Comparison of ENCODE assay signal across 20 cellular contexts in genomic region chr3:128336337-128337156, GRCh38.
DNase-seq lines count a peak whose midpoint lies in the region; ATAC-seq and TF ChIP-seq lines count a peak whose summit lies in the region.
"Had no signal": no experiment of that assay in that cellular context is flagged by ENCODE, and none has a peak within 500 bp of the region (broad histone marks: within the 10 kb centered on the region; RNA-seq: fewer than 3 reads in every experiment).

No MANE protein-coding gene starts in this region.

- no peak for ATAC-seq in central memory CD8-positive, alpha-beta T cell (replicated peaks; ENCODE audit: extremely low read depth, poor library complexity, severe bottlenecking)
- ATAC-seq in naive thymus-derived CD4-positive, alpha-beta T cell, result no peak
- ATAC-seq in left cardiac atrium, result no peak
- ATAC-seq: T-cell had no signal

- CTCF ChIA-PET in naive thymus-derived CD4-positive, alpha-beta T cell (lab: Charles Lee), result no interaction called here

- peaks cover 3% of the 10 kb centered on the region for H3K36me3 ChIP-seq in right atrium auricular region
- H3K36me3 ChIP-seq in naive thymus-derived CD4-positive, alpha-beta T cell (ENCODE audit: control insufficient read depth in 2 of 3, insufficient read depth in 3 of 3, low read length in 3 of 3), result peaks cover 0 to 16% (median 0%) of the 10 kb centered on the region in 3 experiments

- intact Hi-C loops in cardiac septum (cut with DNase I), result no loop called here
- intact Hi-C loops in naive thymus-derived CD4-positive, alpha-beta T cell (cut with micrococcal nuclease), result no loop called here
- intact Hi-C loops in left cardiac atrium (cut with DNase I), result no loop called here

- H3K27ac ChIP-seq in right atrium auricular region, result no peak overlapping the region
- H3K27ac ChIP-seq in naive thymus-derived CD4-positive, alpha-beta T cell (ENCODE audit: low read depth, low read length), result no peak overlapping the region
- H3K27ac ChIP-seq: stomach, tibial artery had no signal

- peaks cover 0 to 9% of the 10 kb centered on the region in 2 donors for H3K4me1 ChIP-seq in right atrium auricular region
- no peaks in the 10 kb centered on the region for H3K4me1 ChIP-seq in naive thymus-derived CD4-positive, alpha-beta T cell (ENCODE audit: control insufficient read depth in 2 of 2, insufficient read depth in 2 of 2, low read length in 2 of 2)

- H3K27ac Mint-ChIP-seq in central memory CD8-positive, alpha-beta T cell (ENCODE audit: low read depth), result peak overlapping the region; percentile 8
- peak overlapping the region; percentile 9 for H3K27ac Mint-ChIP-seq in nephron progenitor cell
- peak overlapping the region in 4 of 9 donors; percentile 5 to 72 (median 50) for H3K27ac Mint-ChIP-seq in naive thymus-derived CD4-positive, alpha-beta T cell
- H3K27ac Mint-ChIP-seq: activated naive CD4-positive, alpha-beta T cell treated with anti-CD3 and anti-CD28 coated beads, Interleukin-2, amount 10 ng/mL, durations not matched to agents 7 days and 5 days; activated T-helper 1 cell treated with anti-CD3 and anti-CD28 coated beads, Interleukin-12 subunit alpha, Interleukin-12 subunit beta, Interleukin-2, Interleukin-4 antibody, amounts not matched to agents 30 ng/mL and 10 ng/mL and 1 ng/mL, durations not matched to agents 14 hours and 24 hours and 36 hours; B cell; T-cell had no signal

- peaks cover 10% of the 10 kb centered on the region for H3K4me1 Mint-ChIP-seq in central memory CD8-positive, alpha-beta T cell
- peaks cover 65% of the 10 kb centered on the region for H3K4me1 Mint-ChIP-seq in nephron progenitor cell
- H3K4me1 Mint-ChIP-seq in naive thymus-derived CD4-positive, alpha-beta T cell, result peaks cover 0 to 27% (median 4%) of the 10 kb centered on the region in 7 donors
- H3K4me1 Mint-ChIP-seq: activated naive CD4-positive, alpha-beta T cell treated with anti-CD3 and anti-CD28 coated beads, Interleukin-2, amount 10 ng/mL, durations not matched to agents 7 days and 5 days; B cell had no signal

- no peaks in the 10 kb centered on the region for H3K9me3 Mint-ChIP-seq in central memory CD8-positive, alpha-beta T cell
- H3K9me3 Mint-ChIP-seq in nephron progenitor cell, result no peaks in the 10 kb centered on the region
- H3K9me3 Mint-ChIP-seq in naive thymus-derived CD4-positive, alpha-beta T cell, result no peaks in the 10 kb centered on the region
- H3K9me3 Mint-ChIP-seq: activated naive CD4-positive, alpha-beta T cell treated with anti-CD3 and anti-CD28 coated beads, Interleukin-2, amount 10 ng/mL, durations not matched to agents 7 days and 5 days; activated T-helper 1 cell treated with anti-CD3 and anti-CD28 coated beads, Interleukin-12 subunit alpha, Interleukin-12 subunit beta, Interleukin-2, Interleukin-4 antibody, amounts not matched to agents 30 ng/mL and 10 ng/mL and 1 ng/mL, durations not matched to agents 14 hours and 24 hours and 36 hours; T-cell had no signal

- TF ChIP-seq CTCF in right atrium auricular region (IDR thresholded peaks at IDR 0.05), result no peak
- no peak for TF ChIP-seq CTCF in nephron progenitor cell (IDR thresholded peaks at IDR 0.05)

- no peaks in the 10 kb centered on the region for H3K9me3 ChIP-seq in right atrium auricular region
- H3K9me3 ChIP-seq in naive thymus-derived CD4-positive, alpha-beta T cell (ENCODE audit: control insufficient read depth in 2 of 3, low read length in 3 of 3), result no peaks in the 10 kb centered on the region
- H3K9me3 ChIP-seq: stomach, tibial artery had no signal

- peak; percentile 60 for DNase-seq in cardiac septum (ENCODE audit: low spot score)
- DNase-seq in right atrium auricular region (ENCODE audit: low spot score), result no peak
- no peak for DNase-seq in central memory CD8-positive, alpha-beta T cell (ENCODE audit: low spot score in 2 of 2)
- no peak for DNase-seq in nephron progenitor cell
- DNase-seq in naive thymus-derived CD4-positive, alpha-beta T cell, result no peak
- DNase-seq in NCI-H748 (lab: John Stamatoyannopoulos, UW; ENCODE audit: unreplicated experiment), result no peak
- DNase-seq in activated T-cell treated with anti-CD3 and anti-CD28 coated beads for 4 hours, result no peak
- DNase-seq in left cardiac atrium, result no peak
- DNase-seq: activated CD4-positive, alpha-beta T cell treated with anti-CD3 and anti-CD28 coated beads, Interleukin-2, amount 50 U/mL, for 48 hours; activated CD4-positive, CD25-positive, alpha-beta regulatory T cell; activated naive CD4-positive, alpha-beta T cell treated with anti-CD3 and anti-CD28 coated beads, Interleukin-2, amount 10 ng/mL, durations not matched to agents 7 days and 5 days; IMR-90; kidney glomerular epithelial cell; NCI-H2029; NCI-H2227 treated with DMSO at 0.1 percent for 48 hours; T-cell had no signal

- no peak overlapping the region for H3K4me3 ChIP-seq in right atrium auricular region
- no peak overlapping the region for H3K4me3 ChIP-seq in naive thymus-derived CD4-positive, alpha-beta T cell (ENCODE audit: low read length)
- H3K4me3 ChIP-seq: stomach, tibial artery had no signal

- peaks cover 10% of the 10 kb centered on the region for H3K36me3 Mint-ChIP-seq in central memory CD8-positive, alpha-beta T cell (ENCODE audit: insufficient read depth)
- no peaks in the 10 kb centered on the region for H3K36me3 Mint-ChIP-seq in nephron progenitor cell (ENCODE audit: low read depth)
- peaks cover 0 to 43% (median 15%) of the 10 kb centered on the region in 5 donors for H3K36me3 Mint-ChIP-seq in naive thymus-derived CD4-positive, alpha-beta T cell
- H3K36me3 Mint-ChIP-seq: activated naive CD4-positive, alpha-beta T cell treated with anti-CD3 and anti-CD28 coated beads, Interleukin-2, amount 10 ng/mL, durations not matched to agents 7 days and 5 days had no signal

- POLR2A ChIA-PET in naive thymus-derived CD4-positive, alpha-beta T cell (lab: Charles Lee), result no interaction called here

- no peaks in the 10 kb centered on the region for H3K27me3 Mint-ChIP-seq in central memory CD8-positive, alpha-beta T cell
- peaks cover 58% of the 10 kb centered on the region for H3K27me3 Mint-ChIP-seq in nephron progenitor cell (ENCODE audit: low read depth, poor library complexity)
- H3K27me3 Mint-ChIP-seq in naive thymus-derived CD4-positive, alpha-beta T cell, result no peaks in the 10 kb centered on the region
- H3K27me3 Mint-ChIP-seq: activated naive CD4-positive, alpha-beta T cell treated with anti-CD3 and anti-CD28 coated beads, Interleukin-2, amount 10 ng/mL, durations not matched to agents 7 days and 5 days; B cell; T-cell had no signal

- H3K4me3 Mint-ChIP-seq in central memory CD8-positive, alpha-beta T cell, result no peak overlapping the region
- H3K4me3 Mint-ChIP-seq in nephron progenitor cell, result peak overlapping the region; percentile 41
- H3K4me3 Mint-ChIP-seq in naive thymus-derived CD4-positive, alpha-beta T cell, result no peak overlapping the region
- H3K4me3 Mint-ChIP-seq: activated naive CD4-positive, alpha-beta T cell treated with anti-CD3 and anti-CD28 coated beads, Interleukin-2, amount 10 ng/mL, durations not matched to agents 7 days and 5 days; activated T-helper 1 cell treated with anti-CD3 and anti-CD28 coated beads, Interleukin-12 subunit alpha, Interleukin-12 subunit beta, Interleukin-2, Interleukin-4 antibody, amounts not matched to agents 30 ng/mL and 10 ng/mL and 1 ng/mL, durations not matched to agents 14 hours and 24 hours and 36 hours; B cell; T-cell had no signal

- H3K27me3 ChIP-seq in right atrium auricular region, result no peaks in the 10 kb centered on the region
- H3K27me3 ChIP-seq in naive thymus-derived CD4-positive, alpha-beta T cell (ENCODE audit: control insufficient read depth in 2 of 2, insufficient read depth in 2 of 2, low read length in 2 of 2), result no peaks in the 10 kb centered on the region
- H3K27me3 ChIP-seq: stomach, tibial artery had no signal
